ENCODE assay signal across 21 cellular contexts in genomic region chr12:22858849-22859569, GRCh38.
A peak's percentile ranks its signal among the peaks of the same experiment; 100 is the strongest.
DNase-seq lines count a peak whose midpoint lies in the region; ATAC-seq, FAIRE-seq and TF ChIP-seq lines count a peak whose summit lies in the region.
"Had no signal": no experiment of that assay in that cellular context is flagged by ENCODE, and none has a peak within 500 bp of the region (broad histone marks: within the 10 kb centered on the region; RNA-seq: fewer than 3 reads in every experiment).

No MANE protein-coding gene starts in this region.

- no peaks in the 10 kb centered on the region for H3K9me3 ChIP-seq in GM12878 (replicated peaks; ENCODE audit: control insufficient read depth, insufficient read depth, low read length)
- H3K9me3 ChIP-seq in left lung, result no peaks in the 10 kb centered on the region
- no peaks in the 10 kb centered on the region for H3K9me3 ChIP-seq in effector memory CD4-positive, alpha-beta T cell (ENCODE audit: control insufficient read depth, low read length)
- H3K9me3 ChIP-seq: left ventricle myocardium inferior had no signal

- POLR2A ChIA-PET in GM12878 (lab: Charles Lee), result no interaction called here

- H3K9ac ChIP-seq in GM12878 (ENCODE audit: control insufficient read depth, insufficient read depth, low read length), result no peak overlapping the region

- TF ChIP-seq CTCF in GM12878 (IDR thresholded peaks at IDR 0.05 in 2 of 3, conservative IDR thresholded peaks at IDR 0.05 in 1 of 3; ENCODE audit: control insufficient read depth in 2 of 3, extremely low read depth in 1 of 3, insufficient read depth in 1 of 3, low read depth in 3 of 3, low read length in 3 of 3), result no peak
- TF ChIP-seq CTCF in left lung (IDR thresholded peaks at IDR 0.05), result no peak

- H3K4me1 Mint-ChIP-seq in activated T-helper 2 cell treated with anti-CD3 and anti-CD28 coated beads, Interferon-gamma antibody, Interleukin-2, Interleukin-4, amounts not matched to agents 10 μg/mL and 5 μg/mL and 100 μg/mL, durations not matched to agents 14 hours and 24 hours and 36 hours (ENCODE audit: low read depth), result no peaks in the 10 kb centered on the region
- H3K4me1 Mint-ChIP-seq: central memory CD8-positive, alpha-beta T cell; naive thymus-derived CD4-positive, alpha-beta T cell; stimulated activated naive B cell treated with anti-CD40 and anti-IgM and Interleukin-4, amounts not matched to agents 10 μg/mL and 1 μg/mL and 100 μg/mL, for 72 hours had no signal

- H3K27ac Mint-ChIP-seq in activated T-helper 2 cell treated with anti-CD3 and anti-CD28 coated beads, Interferon-gamma antibody, Interleukin-2, Interleukin-4, amounts not matched to agents 10 μg/mL and 5 μg/mL and 100 μg/mL, durations not matched to agents 14 hours and 24 hours and 36 hours, result no peak overlapping the region
- H3K27ac Mint-ChIP-seq: CD4-positive, CD25-positive, alpha-beta regulatory T cell; HFFc6; naive thymus-derived CD4-positive, alpha-beta T cell; stimulated activated naive B cell treated with anti-CD40 and anti-IgM and Interleukin-4, amounts not matched to agents 10 μg/mL and 1 μg/mL and 100 μg/mL, for 72 hours had no signal

- BruUV-seq in GM12878 (replicated peaks; lab: Mats Ljungman, UMichigan), result no TSS peak

- no peaks in the 10 kb centered on the region for H4K20me1 ChIP-seq in GM12878 (ENCODE audit: control insufficient read depth, insufficient read depth)

- H3K27me3 ChIP-seq in GM12878 (replicated peaks in 1 of 2; ENCODE audit: control insufficient read depth in 2 of 2, insufficient read depth in 2 of 2, low read length in 1 of 2), result no peaks in the 10 kb centered on the region; a peak in 1 of 4 replicates
- peaks cover 5 to 12% of the 10 kb centered on the region in 2 donors for H3K27me3 ChIP-seq in left lung
- no peaks in the 10 kb centered on the region for H3K27me3 ChIP-seq in effector memory CD4-positive, alpha-beta T cell (replicated peaks; ENCODE audit: control insufficient read depth, insufficient read depth, low read length, poor library complexity, severe bottlenecking)

- no peak overlapping the region for H3K4me2 ChIP-seq in GM12878 (ENCODE audit: control insufficient read depth, insufficient read depth)

- ATAC-seq in HG03442 (IDR thresholded peaks at IDR 0.05; ENCODE audit: unreplicated experiment), result peak; percentile 51
- ATAC-seq in GM12878, result peak; percentile 48; the same call in 2 of the 3 replicates
- peak; percentile 30 for ATAC-seq in left lung
- ATAC-seq: naive thymus-derived CD4-positive, alpha-beta T cell had no signal

- H3K27me3 Mint-ChIP-seq in activated T-helper 2 cell treated with anti-CD3 and anti-CD28 coated beads, Interferon-gamma antibody, Interleukin-2, Interleukin-4, amounts not matched to agents 10 μg/mL and 5 μg/mL and 100 μg/mL, durations not matched to agents 14 hours and 24 hours and 36 hours (ENCODE audit: low read depth), result no peaks in the 10 kb centered on the region

- intact Hi-C loops in GM12878 (cut with micrococcal nuclease; ENCODE audit: unreplicated experiment), result no loop called here
- intact Hi-C loops in left lung (cut with DNase I), result no loop called here
- intact Hi-C loops in activated T-helper 2 cell treated with anti-CD3 and anti-CD28 coated beads, Interferon-gamma antibody, Interleukin-2, Interleukin-4, amounts not matched to agents 10 μg/mL and 5 μg/mL and 100 μg/mL, durations not matched to agents 14 hours and 24 hours and 36 hours (cut with micrococcal nuclease), result no loop called here

- 0 out of 4 replicates have a peak, but pooled peaks of 1 of the 2 experiments have one; percentile 17 for TF ChIP-seq EP300 in GM12878 (IDR thresholded peaks at IDR 0.05; ENCODE audit: borderline replicate concordance in 1 of 2, control insufficient read depth in 1 of 2, low read depth in 2 of 2, low read length in 2 of 2)

- H3K4me3 Mint-ChIP-seq in activated T-helper 2 cell treated with anti-CD3 and anti-CD28 coated beads, Interferon-gamma antibody, Interleukin-2, Interleukin-4, amounts not matched to agents 10 μg/mL and 5 μg/mL and 100 μg/mL, durations not matched to agents 14 hours and 24 hours and 36 hours (ENCODE audit: low read depth), result no peak overlapping the region
- H3K4me3 Mint-ChIP-seq: CD4-positive, CD25-positive, alpha-beta regulatory T cell; central memory CD8-positive, alpha-beta T cell; HFFc6; naive thymus-derived CD4-positive, alpha-beta T cell; stimulated activated naive B cell treated with anti-CD40 and anti-IgM and Interleukin-4, amounts not matched to agents 10 μg/mL and 1 μg/mL and 100 μg/mL, for 72 hours had no signal

- TF ChIP-seq RAD21 in GM12878 (IDR thresholded peaks at IDR 0.05; ENCODE audit: insufficient read depth, low read depth, low read length), result no peak

- RAD21 ChIA-PET in GM12878 (lab: Charles Lee; ENCODE audit: unreplicated experiment), result no interaction called here

- in situ Hi-C loops in GM12878 (cut with MboI), result no loop called here

- no peak overlapping the region for H3K4me3 ChIP-seq in GM12878
- H3K4me3 ChIP-seq in left lung, result no peak overlapping the region
- no peak overlapping the region for H3K4me3 ChIP-seq in effector memory CD4-positive, alpha-beta T cell (ENCODE audit: insufficient read depth, low read depth, low read length, poor library complexity, severe bottlenecking)
- H3K4me3 ChIP-seq: left ventricle myocardium inferior had no signal

- H3K36me3 Mint-ChIP-seq in activated T-helper 2 cell treated with anti-CD3 and anti-CD28 coated beads, Interferon-gamma antibody, Interleukin-2, Interleukin-4, amounts not matched to agents 10 μg/mL and 5 μg/mL and 100 μg/mL, durations not matched to agents 14 hours and 24 hours and 36 hours (ENCODE audit: low read depth), result no peaks in the 10 kb centered on the region
- H3K36me3 Mint-ChIP-seq: CD4-positive, CD25-positive, alpha-beta regulatory T cell; naive thymus-derived CD4-positive, alpha-beta T cell; stimulated activated naive B cell treated with anti-CD40 and anti-IgM and Interleukin-4, amounts not matched to agents 10 μg/mL and 1 μg/mL and 100 μg/mL, for 72 hours had no signal

- H2AFZ ChIP-seq in GM12878 (ENCODE audit: control insufficient read depth, low read depth, low read length), result no peak overlapping the region

- SMC1A ChIA-PET in GM12878 (lab: Charles Lee; ENCODE audit: uncharacterized antibody, unreplicated experiment), result interaction anchor here (1.2 kb wide), 1 partner anchor 339 kb away, joined by 3 read pairs; no protein-coding TSS in a partner anchor

- no peak for FAIRE-seq in GM12878 (lab: Jason Lieb, UNC)

- no peaks in the 10 kb centered on the region for H3K36me3 ChIP-seq in GM12878 (ENCODE audit: control insufficient read depth in 2 of 2, insufficient read depth in 2 of 2, low read length in 1 of 2)
- H3K36me3 ChIP-seq in left lung, result no peaks in the 10 kb centered on the region
- H3K36me3 ChIP-seq in effector memory CD4-positive, alpha-beta T cell (ENCODE audit: control insufficient read depth, insufficient read depth, low read length), result no peaks in the 10 kb centered on the region
- H3K36me3 ChIP-seq: left ventricle myocardium inferior had no signal

- 18% methylated on average over 9 of the region's 9 CpGs for WGBS in GM12878 (ENCODE audit: insufficient coverage, insufficient replicate concordance, low lambda C conversion rate, missing lambda C conversion rate)

- no peak overlapping the region for H3K27ac ChIP-seq in GM12878 (ENCODE audit: control insufficient read depth, insufficient read depth)
- no peak overlapping the region for H3K27ac ChIP-seq in left lung
- no peak overlapping the region for H3K27ac ChIP-seq in effector memory CD4-positive, alpha-beta T cell (ENCODE audit: insufficient read depth, low read length, poor library complexity, severe bottlenecking)
- H3K27ac ChIP-seq: left ventricle myocardium inferior had no signal

- no peak for TF ChIP-seq POLR2A in GM12878 (IDR thresholded peaks at IDR 0.05; ENCODE audit: low read depth, low read length)

- H3K4me1 ChIP-seq in GM12878 (ENCODE audit: control insufficient read depth, insufficient read depth, low read length) (no peaks in the 10 kb centered on the region), left lung (no peaks in the 10 kb centered on the region)
- no peaks in the 10 kb centered on the region for H3K4me1 ChIP-seq in effector memory CD4-positive, alpha-beta T cell (ENCODE audit: control insufficient read depth, insufficient read depth, low read length, poor library complexity, severe bottlenecking)
- H3K4me1 ChIP-seq: left ventricle myocardium inferior had no signal

- H3K9me3 Mint-ChIP-seq in activated T-helper 2 cell treated with anti-CD3 and anti-CD28 coated beads, Interferon-gamma antibody, Interleukin-2, Interleukin-4, amounts not matched to agents 10 μg/mL and 5 μg/mL and 100 μg/mL, durations not matched to agents 14 hours and 24 hours and 36 hours, result no peaks in the 10 kb centered on the region
- H3K9me3 Mint-ChIP-seq: central memory CD8-positive, alpha-beta T cell; HFFc6; stimulated activated naive B cell treated with anti-CD40 and anti-IgM and Interleukin-4, amounts not matched to agents 10 μg/mL and 1 μg/mL and 100 μg/mL, for 72 hours had no signal

- peak; percentile 4 for DNase-seq in ELR (ENCODE audit: low read depth)
- DNase-seq in GM12878 (ENCODE audit: low read depth, low spot score), result no peak
- no peak for DNase-seq in left lung
- no peak for DNase-seq in effector memory CD4-positive, alpha-beta T cell
- no peak for DNase-seq in CD1c-positive myeloid dendritic cell (ENCODE audit: extremely low spot score)
- no peak for DNase-seq in NCI-H1436 treated with DMSO at 0.1 percent for 48 hours (lab: John Stamatoyannopoulos, UW)
- no peak for DNase-seq in activated T-helper 2 cell treated with anti-CD3 and anti-CD28 coated beads, Interferon-gamma antibody, Interleukin-2, Interleukin-4, amounts not matched to agents 10 μg/mL and 5 μg/mL and 100 μg/mL, durations not matched to agents 14 hours and 24 hours and 36 hours (ENCODE audit: low spot score)
- DNase-seq: activated CD8-positive, alpha-beta memory T cell treated with anti-CD3 and anti-CD28 coated beads, Interleukin-2, amount 50 U/mL, for 4 hours; activated naive CD4-positive, alpha-beta T cell treated with anti-CD3 and anti-CD28 coated beads, Interleukin-2, amount 50 U/mL, for 16 hours; CD4-positive, CD25-positive, alpha-beta regulatory T cell; HFFc6; hippocampal formation; left ventricle myocardium inferior; naive thymus-derived CD4-positive, alpha-beta T cell; NCI-H1048; NCI-H226; retina; stimulated activated naive B cell treated with anti-CD40 and anti-IgM and Interleukin-4, amounts not matched to agents 10 μg/mL and 1 μg/mL and 100 μg/mL, for 72 hours; SW 1271 had no signal

- H3K79me2 ChIP-seq in GM12878 (ENCODE audit: control insufficient read depth, insufficient read depth, low read length), result no peaks in the 10 kb centered on the region

- CTCF ChIA-PET in GM12878 (lab: Yijun Ruan, JAX), result interaction anchor here (2.5 kb wide), 1 partner anchor 195 kb away, joined by 14 read pairs; no protein-coding TSS in a partner anchor

TF ChIP-seq in GM12878, 131 proteins besides CTCF, POLR2A, EP300 and RAD21 (continues in another document):
- TF ChIP-seq MTA2 (IDR thresholded peaks at IDR 0.05; ENCODE audit: low read depth) (peak; percentile 32; the same call in 1 of the 2 replicates), IKZF2 (IDR thresholded peaks at IDR 0.05) (peak; percentile 68 to 77; a peak in 3 of 4 replicates), ZZZ3 (IDR thresholded peaks at IDR 0.05; ENCODE audit: control insufficient read depth, insufficient read length, low read depth) (no peak), POU2F2 (IDR thresholded peaks at IDR 0.05; ENCODE audit: borderline replicate concordance, low read depth, low read length) (no peak), NFXL1 (IDR thresholded peaks at IDR 0.05; ENCODE audit: borderline replicate concordance) (no peak)
